In the genomic region with DNA sequence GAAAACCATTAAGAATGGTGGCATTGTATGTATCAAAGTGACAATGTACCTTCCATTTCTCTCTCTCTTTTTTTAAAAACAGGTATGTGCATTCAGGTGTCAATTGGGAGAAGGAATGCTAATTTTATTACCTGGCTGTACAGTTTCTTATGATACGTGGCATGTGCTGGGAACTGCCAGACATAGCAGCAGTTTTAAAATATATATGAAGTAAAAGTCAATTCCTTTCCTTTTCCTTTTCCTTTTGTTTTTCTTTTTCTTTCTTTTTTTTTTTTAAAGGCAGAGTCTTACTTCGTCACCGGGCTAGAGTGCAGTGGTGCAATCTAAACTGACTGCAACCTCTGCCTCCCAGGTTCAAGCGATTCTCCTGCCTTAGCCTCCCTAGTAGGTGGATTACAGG, we compare ENCODE assay signal across 1 cellular context.
TF ChIP-seq lines count a peak whose summit lies in the region.

No MANE protein-coding gene starts in this region.

TF ChIP-seq in K562, 482 proteins besides CTCF, POLR2A, EP300 and RAD21:
- TF ChIP-seq IRF9 (tag; IDR thresholded peaks at IDR 0.05), result 0 out of 2 replicates have a peak, but pooled peaks have one; percentile 17
- TF ChIP-seq NBN (IDR thresholded peaks at IDR 0.05; ENCODE audit: low read depth), result no peak
- no peak for TF ChIP-seq KHSRP (IDR thresholded peaks at IDR 0.05)
TF ChIP-seq in K562: peak in this region for 1.
